ENCODE assay signal across 8 cellular contexts in genomic region chr5:55994998-55995914, GRCh38. TPM values are rescaled to one million over a fixed set of nuclear protein-coding genes. Genes with fewer than 3 reads are reported as not detected.
DNase-seq lines count a peak whose midpoint lies in the region; TF ChIP-seq lines count a peak whose summit lies in the region.

No MANE protein-coding gene starts in this region.

- H3K36me3 ChIP-seq in MG63 (peaks cover 10% of the 10 kb centered on the region), stomach smooth muscle (ENCODE audit: control insufficient read depth in 2 of 2, insufficient read depth in 2 of 2, low read length in 2 of 2) (no peaks in the 10 kb centered on the region)

- peaks cover 28% of the 10 kb centered on the region for H3K4me1 Mint-ChIP-seq in neural crest cell

- in situ Hi-C loops in G401 (cut with HindIII; ENCODE audit: low sequenced_read_pairs) = no loop called here

- H3K27ac Mint-ChIP-seq in neural crest cell (ENCODE audit: unreplicated experiment) = peak overlapping the region; percentile 84

- peaks cover 4% of the 10 kb centered on the region for H3K36me3 Mint-ChIP-seq in neural crest cell (ENCODE audit: low read depth)

- no peaks in the 10 kb centered on the region for H3K27me3 Mint-ChIP-seq in neural crest cell (ENCODE audit: low read depth)

- peak overlapping the region; percentile 91 for H3K4me3 Mint-ChIP-seq in neural crest cell

- H3K27me3 ChIP-seq in MG63 = no peaks in the 10 kb centered on the region
- no peaks in the 10 kb centered on the region for H3K27me3 ChIP-seq in stomach smooth muscle (ENCODE audit: control insufficient read depth in 1 of 2, insufficient read depth in 2 of 2, low read length in 2 of 2)

- DNase-seq in G401 (ENCODE audit: low spot score) = peak; percentile 97
- peak; percentile 99 for DNase-seq in HCEC 1CT
- DNase-seq in MG63 = peak; percentile 99
- DNase-seq in SHP77 (lab: John Stamatoyannopoulos, UW) = peak; percentile 96
- DNase-seq in activated gamma-delta T cell treated with Interleukin-2 at 50 U/mL for 16 hours = peak; percentile 95
- peak; percentile 99 to 100 for DNase-seq in foreskin fibroblast
- DNase-seq in neural crest cell (ENCODE audit: low read depth, low spot score) = peak; percentile 94

- TF ChIP-seq CTCF in foreskin fibroblast (IDR thresholded peaks at IDR 0.05; ENCODE audit: low read depth, low read length) (no peak), neural crest cell (conservative IDR thresholded peaks at IDR 0.05) (no peak)

- H3K9ac ChIP-seq in stomach smooth muscle (ENCODE audit: low read length in 2 of 2) = peak overlapping the region; percentile 97 to 99

- no peaks in the 10 kb centered on the region for H3K4me1 ChIP-seq in stomach smooth muscle (ENCODE audit: control insufficient read depth, insufficient read depth, low read length)

- H3K9me3 ChIP-seq in MG63 = no peaks in the 10 kb centered on the region; the same call in 1 of the 2 replicates
- no peaks in the 10 kb centered on the region for H3K9me3 ChIP-seq in stomach smooth muscle (ENCODE audit: control insufficient read depth in 2 of 2, low read length in 2 of 2)

- H3K9me3 Mint-ChIP-seq in neural crest cell = peaks cover 3% of the 10 kb centered on the region

- H3K4me3 ChIP-seq in MG63 = peak overlapping the region; percentile 95
- H3K4me3 ChIP-seq in foreskin fibroblast (ENCODE audit: low read depth in 1 of 2, low read length in 2 of 2) = peak overlapping the region; percentile 89 to 95
- H3K4me3 ChIP-seq in stomach smooth muscle (ENCODE audit: low read length in 2 of 2) = peak overlapping the region; percentile 89 to 95

- peak overlapping the region; percentile 97 for H3K27ac ChIP-seq in stomach smooth muscle (ENCODE audit: low read length)

RNA-seq across cellular contexts. Expression of gene IL6ST, which starts 0.5 kb away (rescaled TPM):
- total RNA-seq in G401 (2014; rRNA removed; shearing (Covaris generic)) = 10.2 and 16.6 TPM in 2 replicates
- 127 and 219 TPM in 2 replicates for total RNA-seq in MG63 (2014; rRNA removed; shearing (Covaris generic); ENCODE audit: low replicate concordance)
- total RNA-seq in neural crest cell = 39.6 and 47.9 TPM in 2 replicates

Comparison
In these comparisons a context has a peak if more than half of its experiments do, and no peak if none do; other contexts are left out.
1. Peak in every context shown above with its lines: DNase-seq, H3K4me3 ChIP-seq and H3K27ac ChIP-seq.